Comparison of ENCODE assay signal across 36 cellular contexts in genomic region chr6:36371231-36371630, GRCh38. TPM values are rescaled to one million over a fixed set of nuclear protein-coding genes. Genes with fewer than 3 reads are reported as not detected.
"Had no signal": no experiment of that assay in that cellular context is flagged by ENCODE, and none has a peak within 500 bp of the region (broad histone marks: within the 10 kb centered on the region; RNA-seq: fewer than 3 reads in every experiment).

No MANE protein-coding gene starts in this region.

- H3K9me3 ChIP-seq: adrenal gland, body of pancreas, breast epithelium had no signal

- ATAC-seq: activated CD8-positive, alpha-beta T cell treated with anti-CD3 and anti-CD28 coated beads for 36 hours; activated naive CD4-positive, alpha-beta T cell treated with anti-CD3 and anti-CD28 coated beads, Interleukin-2, amount 50 U/mL, for 72 hours; activated T-cell treated with anti-CD3 and anti-CD28 coated beads, Interleukin-2, amount 50 U/mL, for 4 hours; activated T-cell treated with anti-CD3 and anti-CD28 coated beads, Interleukin-2, amount 50 U/mL, for 72 hours; activated T-helper 17 cell treated with anti-CD3 and anti-CD28 coated beads, Interleukin-2, amount 50 U/mL, for 72 hours; body of pancreas had no signal

- H3K27ac ChIP-seq: adrenal gland, body of pancreas, brain microvascular endothelial cell, breast epithelium, VCaP had no signal

- H3K4me3 ChIP-seq: adrenal gland, body of pancreas, breast epithelium had no signal

- H3K4me1 ChIP-seq: adrenal gland, body of pancreas, breast epithelium had no signal

- H3K27me3 ChIP-seq: adrenal gland, body of pancreas, breast epithelium had no signal

- DNase-seq: activated B cell treated with CpG ODN at 0.5 μM for 24 hours; activated CD4-positive, alpha-beta T cell treated with anti-CD3 and anti-CD28 coated beads for 4 hours; activated CD4-positive, alpha-beta T cell treated with anti-CD3 and anti-CD28 coated beads, Interleukin-2, amount 10 ng/mL, durations not matched to agents 24 days and 14 days; activated CD4-positive, alpha-beta T cell treated with anti-CD3 and anti-CD28 coated beads, Interleukin-2, amount 50 U/mL, for 1 hour; activated CD4-positive, alpha-beta T cell treated with anti-CD3 and anti-CD28 coated beads, Interleukin-2, amount 50 U/mL, for 4 hours; activated CD4-positive, CD25-positive, alpha-beta regulatory T cell treated with anti-CD3 and anti-CD28 coated beads, Interleukin-2, amount 50 U/mL, for 72 hours; activated CD8-positive, alpha-beta memory T cell treated with anti-CD3 and anti-CD28 coated beads, Interleukin-2, amount 50 U/mL, for 4 hours; activated CD8-positive, alpha-beta T cell treated with anti-CD3 and anti-CD28 coated beads for 36 hours; activated gamma-delta T cell treated with Interleukin-2 at 50 U/mL for 16 hours; activated naive CD4-positive, alpha-beta T cell; activated naive CD4-positive, alpha-beta T cell treated with anti-CD3 and anti-CD28 coated beads for 36 hours; activated naive CD4-positive, alpha-beta T cell treated with anti-CD3 and anti-CD28 coated beads, Interleukin-2, amount 50 U/mL, for 16 hours; activated naive CD8-positive, alpha-beta T cell treated with anti-CD3 and anti-CD28 coated beads for 36 hours; activated T-cell treated with anti-CD3 and anti-CD28 coated beads for 4 hours; activated T-cell treated with anti-CD3 and anti-CD28 coated beads, Interleukin-2, amount 50 U/mL, for 1 hour; activated T-cell treated with anti-CD3 and anti-CD28 coated beads, Interleukin-2, amount 50 U/mL, for 4 hours; activated T-cell treated with anti-CD3 and anti-CD28 coated beads, Interleukin-2, amount 50 U/mL, for 72 hours; amniotic stem cell; body of pancreas; brain microvascular endothelial cell; central memory CD4-positive, alpha-beta T cell; T-helper 1 cell; T-helper 2 cell; T-helper 9 cell had no signal

- H3K36me3 ChIP-seq: adrenal gland, brain microvascular endothelial cell, breast epithelium had no signal

RNA-seq across cellular contexts. Expression of gene ETV7, which starts 16.2 kb away (rescaled TPM):
- total RNA-seq: cerebellum had no signal

RNA-seq across cellular contexts. Expression of gene BNIP5, which starts 34.5 kb away (rescaled TPM):
- total RNA-seq: activated CD4-positive, alpha-beta memory T cell treated with anti-CD3 and anti-CD28 coated beads for 36 hours; activated CD4-positive, alpha-beta T cell treated with anti-CD3 and anti-CD28 coated beads, Interleukin-2, amount 10 ng/mL, durations not matched to agents 24 days and 14 days; activated CD8-positive, alpha-beta memory T cell treated with anti-CD3 and anti-CD28 coated beads for 36 hours; activated CD8-positive, alpha-beta T cell treated with anti-CD3 and anti-CD28 coated beads for 36 hours; activated naive CD4-positive, alpha-beta T cell treated with anti-CD3 and anti-CD28 coated beads for 36 hours; activated naive CD4-positive, alpha-beta T cell treated with anti-CD3 and anti-CD28 coated beads, Interleukin-2, amount 50 U/mL, for 72 hours; activated naive CD8-positive, alpha-beta T cell treated with anti-CD3 and anti-CD28 coated beads for 36 hours; activated T-cell treated with anti-CD3 and anti-CD28 coated beads, Interleukin-2, amount 50 U/mL, for 4 hours; activated T-cell treated with anti-CD3 and anti-CD28 coated beads, Interleukin-2, amount 50 U/mL, for 72 hours; activated T-helper 1 cell treated with anti-CD3 and anti-CD28 coated beads, Interleukin-12 subunit alpha, Interleukin-12 subunit beta, Interleukin-2, Interleukin-4 antibody, amounts not matched to agents 30 ng/mL and 10 ng/mL and 1 ng/mL, durations not matched to agents 14 hours and 24 hours and 36 hours; activated T-helper 17 cell treated with anti-CD3 and anti-CD28 coated beads, Interleukin-2, amount 50 U/mL, for 72 hours; adrenal gland; aorta; astrocyte; cardiac septum; cerebellum had no signal
